8 cellular contexts compared by ENCODE assay signal in genomic region chr11:123194308-123195181, GRCh38. TPM values are rescaled to one million over a fixed set of nuclear protein-coding genes. Genes with fewer than 3 reads are reported as not detected.
DNase-seq lines count a peak whose midpoint lies in the region; ATAC-seq, FAIRE-seq and TF ChIP-seq lines count a peak whose summit lies in the region.

No MANE protein-coding gene starts in this region.

- H3K9me3 Mint-ChIP-seq in CD4-positive, alpha-beta memory T cell, result no peaks in the 10 kb centered on the region
- H3K9me3 Mint-ChIP-seq in endodermal cell (no peaks in the 10 kb centered on the region), naive B cell (peaks cover 0 to 2% (median 0%) of the 10 kb centered on the region in 7 donors)

- POLR2A ChIA-PET in CD4-positive, alpha-beta memory T cell (lab: Charles Lee; ENCODE audit: partially characterized antibody), result no interaction called here

- H3K27me3 ChIP-seq in CD4-positive, alpha-beta memory T cell (ENCODE audit: insufficient read depth, low read length), result peaks cover 22% of the 10 kb centered on the region
- no peaks in the 10 kb centered on the region for H3K27me3 ChIP-seq in endodermal cell (ENCODE audit: control insufficient read depth, insufficient read depth, low read length, poor library complexity, severe bottlenecking)

- peaks cover 51 to 56% of the 10 kb centered on the region in 2 donors for H3K27me3 Mint-ChIP-seq in CD4-positive, alpha-beta memory T cell
- H3K27me3 Mint-ChIP-seq in endodermal cell (ENCODE audit: insufficient read depth) (peaks cover 5% of the 10 kb centered on the region), naive B cell (peaks cover 63 to 74% (median 72%) of the 10 kb centered on the region in 3 donors)

- H3K36me3 Mint-ChIP-seq in CD4-positive, alpha-beta memory T cell, result no peaks in the 10 kb centered on the region
- H3K36me3 Mint-ChIP-seq in endodermal cell (ENCODE audit: low read depth) (peaks cover 29% of the 10 kb centered on the region), naive B cell (peaks cover 0 to 8% of the 10 kb centered on the region in 2 donors)

- H3K9me3 ChIP-seq in CD4-positive, alpha-beta memory T cell (ENCODE audit: control insufficient read depth in 1 of 2, low read length in 2 of 2), result no peaks in the 10 kb centered on the region
- peaks cover 7% of the 10 kb centered on the region for H3K9me3 ChIP-seq in endodermal cell (ENCODE audit: control insufficient read depth, low read length)

- no peak for FAIRE-seq in GM19239 (lab: Jason Lieb, UNC)

- H3K36me3 ChIP-seq in CD4-positive, alpha-beta memory T cell (ENCODE audit: insufficient read depth, low read length), result no peaks in the 10 kb centered on the region
- H3K36me3 ChIP-seq in endodermal cell (ENCODE audit: control insufficient read depth, insufficient read depth, low read length), result peaks cover 29% of the 10 kb centered on the region

- no peak for TF ChIP-seq CTCF in endodermal cell (conservative IDR thresholded peaks at IDR 0.05)

- no peak overlapping the region for H3K4me3 ChIP-seq in CD4-positive, alpha-beta memory T cell (ENCODE audit: low read length in 2 of 2)
- H3K4me3 ChIP-seq in endodermal cell (ENCODE audit: low read length), result peak overlapping the region; percentile 88

- WGBS in endodermal cell (ENCODE audit: insufficient coverage in 1 of 2, insufficient read length in 1 of 2), 2 experiments, result 0% methylated on average over 20 to 53 of the region's 53 CpGs

- peaks cover 18% of the 10 kb centered on the region for H3K4me1 ChIP-seq in CD4-positive, alpha-beta memory T cell (ENCODE audit: insufficient read depth, low read length)
- no peaks in the 10 kb centered on the region for H3K4me1 ChIP-seq in endodermal cell (ENCODE audit: control insufficient read depth, insufficient read depth, low read length)

- H3K27ac ChIP-seq in CD4-positive, alpha-beta memory T cell (ENCODE audit: low read depth, low read length), result no peak overlapping the region
- H3K27ac ChIP-seq in endodermal cell (ENCODE audit: low read depth, low read length), result no peak overlapping the region

- intact Hi-C loops in CD4-positive, alpha-beta memory T cell (cut with micrococcal nuclease), result no loop called here

- H3K4me3 Mint-ChIP-seq in CD4-positive, alpha-beta memory T cell, result peak overlapping the region in 7 of 8 donors; percentile 22 to 85 (median 65)
- H3K4me3 Mint-ChIP-seq in endodermal cell (peak overlapping the region; percentile 95), naive B cell (peak overlapping the region in 5 of 8 donors; percentile 5 to 77 (median 60))

- DNase-seq in CD4-positive, alpha-beta memory T cell, result no peak
- peak; percentile 60 for DNase-seq in NCI-H1105 (lab: John Stamatoyannopoulos, UW)
- DNase-seq in endodermal cell, result peak; percentile 88
- DNase-seq in naive B cell, result no peak
- DNase-seq in UCSD-AML1 (lab: John Stamatoyannopoulos, UW; ENCODE audit: unreplicated experiment), result no peak
- no peak for DNase-seq in GM19239 (ENCODE audit: insufficient read length, low spot score)

- peaks cover 15 to 25% (median 18%) of the 10 kb centered on the region in 4 donors for H3K4me1 Mint-ChIP-seq in CD4-positive, alpha-beta memory T cell
- peaks cover 40% of the 10 kb centered on the region for H3K4me1 Mint-ChIP-seq in endodermal cell
- peaks cover 8 to 9% (median 8%) of the 10 kb centered on the region in 3 donors for H3K4me1 Mint-ChIP-seq in naive B cell

- H3K9ac ChIP-seq in endodermal cell (ENCODE audit: extremely low read depth, low read length, poor library complexity, severe bottlenecking), result peak overlapping the region; percentile 81

- H3K27ac Mint-ChIP-seq in CD4-positive, alpha-beta memory T cell, result peak overlapping the region in 1 of 7 donors; percentile 3
- H3K27ac Mint-ChIP-seq in endodermal cell (peak overlapping the region; percentile 96), naive B cell (peak overlapping the region in 2 of 6 donors; percentile 47 to 56)

- CTCF ChIA-PET in CD4-positive, alpha-beta memory T cell (lab: Charles Lee; ENCODE audit: partially characterized antibody), result interaction anchor here (0.9 kb wide), 1 partner anchor 8 kb away, joined by 4 read pairs; no protein-coding TSS in a partner anchor

- ATAC-seq in naive B cell (ENCODE audit: low read depth in 2 of 2) (no peak), GM18870 (IDR thresholded peaks at IDR 0.05; ENCODE audit: unreplicated experiment) (no peak), HG02759 (IDR thresholded peaks at IDR 0.05; ENCODE audit: unreplicated experiment) (no peak)

RNA-seq across cellular contexts. Expression of gene CLMP, which starts 0.5 kb away (rescaled TPM):
- total RNA-seq in CD4-positive, alpha-beta memory T cell, result under 1 TPM; 0.50 to 0.55 TPM
- polyA plus RNA-seq in CD4-positive, alpha-beta memory T cell, result under 1 TPM; 0.41 to 0.97 TPM
- total RNA-seq in endodermal cell, result 10 to 100 TPM; 86.5 to 94.4 TPM
- polyA plus RNA-seq in endodermal cell (2013, experiment 1 of 2), result 18.3 TPM
- polyA plus RNA-seq in endodermal cell (2013, experiment 2 of 2), result 23.9 TPM
- under 1 TPM in 3 of 6 donors, not detected in 3; 0.20 to 0.38 (median 0.31) TPM for polyA plus RNA-seq in naive B cell (ENCODE audit: low read depth in 6 of 6)

Comparison
In these comparisons a context has a peak if more than half of its experiments do, and no peak if none do; other contexts are left out.
1. DNase-seq: peak in NCI-H1105 (single experiment) and endodermal cell (single experiment); none in CD4-positive, alpha-beta memory T cell (0 of 5), naive B cell (single experiment), UCSD-AML1 (single experiment) and GM19239 (single experiment).
2. RNA of gene CLMP, which starts 0.5 kb away (total RNA-seq): 86.5 to 94.4 TPM in endodermal cell; 0.50 to 0.55 TPM in CD4-positive, alpha-beta memory T cell; every median in the first group is over 10 times any median in the second.
3. Peak in every context shown above with its lines, with median percentiles within 50 percentile points of each other: H3K4me3 Mint-ChIP-seq.